2 cellular contexts compared by ENCODE assay signal in the genomic region with DNA sequence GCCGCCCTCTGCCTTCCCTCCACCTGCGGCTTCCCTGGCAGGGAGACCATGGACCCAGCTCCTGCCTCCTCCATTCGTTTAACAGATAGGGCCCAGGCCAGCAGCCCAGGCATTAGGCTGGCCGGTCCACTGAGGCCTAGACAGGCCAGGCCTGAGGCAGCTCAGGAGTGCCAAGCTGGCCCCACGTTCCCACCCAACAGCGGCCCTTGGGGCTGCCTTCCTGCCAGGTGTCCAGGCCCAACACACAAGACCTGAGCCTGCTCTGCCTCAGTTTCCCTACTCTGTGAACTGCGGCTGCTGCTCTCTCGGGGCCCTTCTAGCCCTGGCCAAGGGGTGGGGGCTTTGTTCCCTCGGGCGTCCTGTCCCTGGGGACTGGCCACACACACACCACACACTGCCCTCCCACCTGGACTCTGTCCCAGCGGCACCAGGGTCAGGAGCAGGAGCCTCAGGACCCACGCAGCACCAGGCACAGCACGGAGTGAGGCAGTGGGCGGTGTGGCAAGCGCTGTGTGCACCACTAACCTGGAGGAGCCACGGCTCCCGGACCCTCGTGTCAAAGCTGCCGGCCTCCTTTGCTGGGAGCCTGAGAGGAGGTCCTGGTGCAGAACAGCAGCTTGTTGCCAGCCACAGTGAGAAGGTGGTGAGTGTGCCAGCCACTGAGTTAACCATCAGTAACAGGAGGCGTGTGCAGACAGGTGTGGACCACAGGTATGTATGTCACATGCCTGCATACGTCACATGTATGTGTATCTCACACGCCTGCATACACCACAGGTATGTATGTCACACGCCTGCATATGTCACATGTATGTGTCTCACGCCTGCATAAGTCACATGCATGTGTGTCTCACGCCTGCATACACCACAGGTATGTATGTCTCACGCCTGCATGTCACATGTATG.
TF ChIP-seq lines count a peak whose summit lies in the region.

No MANE protein-coding gene starts in this region.

TF ChIP-seq in HepG2, 621 proteins besides CTCF, POLR2A, EP300 and RAD21 (continues in another document):
- TF ChIP-seq SIN3A (IDR thresholded peaks at IDR 0.05; ENCODE audit: borderline replicate concordance, low read depth, low read length): no peak
- TF ChIP-seq ELF1 (CRISPR knock-in tag; IDR thresholded peaks at IDR 0.05): no peak
- TF ChIP-seq, protein P1, sequence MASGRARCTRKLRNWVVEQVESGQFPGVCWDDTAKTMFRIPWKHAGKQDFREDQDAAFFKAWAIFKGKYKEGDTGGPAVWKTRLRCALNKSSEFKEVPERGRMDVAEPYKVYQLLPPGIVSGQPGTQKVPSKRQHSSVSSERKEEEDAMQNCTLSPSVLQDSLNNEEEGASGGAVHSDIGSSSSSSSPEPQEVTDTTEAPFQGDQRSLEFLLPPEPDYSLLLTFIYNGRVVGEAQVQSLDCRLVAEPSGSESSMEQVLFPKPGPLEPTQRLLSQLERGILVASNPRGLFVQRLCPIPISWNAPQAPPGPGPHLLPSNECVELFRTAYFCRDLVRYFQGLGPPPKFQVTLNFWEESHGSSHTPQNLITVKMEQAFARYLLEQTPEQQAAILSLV (CRISPR knock-in tag; IDR thresholded peaks at IDR 0.05; ENCODE audit: borderline replicate concordance): 0 out of 2 replicates have a peak, but pooled peaks have one; percentile 38
- TF ChIP-seq AGO1 (IDR thresholded peaks at IDR 0.05; ENCODE audit: low read depth, low read length, poor library complexity, severe bottlenecking): peak; percentile 7
- peak; percentile 4 for TF ChIP-seq AGO2 (optimal IDR thresholded peaks at IDR 0.05; ENCODE audit: low read depth, low read length)
- 0 out of 2 replicates have a peak, but pooled peaks have one; percentile 40 for TF ChIP-seq ZNF772 (CRISPR knock-in tag; IDR thresholded peaks at IDR 0.05)
- TF ChIP-seq ZC3H13 (CRISPR knock-in tag; IDR thresholded peaks at IDR 0.05): 0 out of 2 replicates have a peak, but pooled peaks have one; percentile 21
- TF ChIP-seq HNF4A (CRISPR knock-in tag; IDR thresholded peaks at IDR 0.05): 0 out of 2 replicates have a peak, but pooled peaks have one; percentile 24
- TF ChIP-seq, protein P2, sequence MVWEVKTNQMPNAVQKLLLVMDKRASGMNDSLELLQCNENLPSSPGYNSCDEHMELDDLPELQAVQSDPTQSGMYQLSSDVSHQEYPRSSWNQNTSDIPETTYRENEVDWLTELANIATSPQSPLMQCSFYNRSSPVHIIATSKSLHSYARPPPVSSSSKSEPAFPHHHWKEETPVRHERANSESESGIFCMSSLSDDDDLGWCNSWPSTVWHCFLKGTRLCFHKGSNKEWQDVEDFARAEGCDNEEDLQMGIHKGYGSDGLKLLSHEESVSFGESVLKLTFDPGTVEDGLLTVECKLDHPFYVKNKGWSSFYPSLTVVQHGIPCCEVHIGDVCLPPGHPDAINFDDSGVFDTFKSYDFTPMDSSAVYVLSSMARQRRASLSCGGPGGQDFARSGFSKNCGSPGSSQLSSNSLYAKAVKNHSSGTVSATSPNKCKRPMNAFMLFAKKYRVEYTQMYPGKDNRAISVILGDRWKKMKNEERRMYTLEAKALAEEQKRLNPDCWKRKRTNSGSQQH (CRISPR knock-in tag; IDR thresholded peaks at IDR 0.05; ENCODE audit: low read depth): 0 out of 2 replicates have a peak, but pooled peaks have one; percentile 26
- 0 out of 2 replicates have a peak, but pooled peaks have one; percentile 29 for TF ChIP-seq ZSCAN21 (CRISPR knock-in tag; IDR thresholded peaks at IDR 0.05; ENCODE audit: borderline replicate concordance)
- peak; percentile 46 for TF ChIP-seq POLR2AphosphoS2 (IDR thresholded peaks at IDR 0.05; ENCODE audit: low read depth, low read length)
- TF ChIP-seq MXI1 (IDR thresholded peaks at IDR 0.05; ENCODE audit: borderline replicate concordance, low read depth, low read length): 0 out of 3 replicates have a peak, but pooled peaks have one; percentile 13
- TF ChIP-seq, protein P3, sequence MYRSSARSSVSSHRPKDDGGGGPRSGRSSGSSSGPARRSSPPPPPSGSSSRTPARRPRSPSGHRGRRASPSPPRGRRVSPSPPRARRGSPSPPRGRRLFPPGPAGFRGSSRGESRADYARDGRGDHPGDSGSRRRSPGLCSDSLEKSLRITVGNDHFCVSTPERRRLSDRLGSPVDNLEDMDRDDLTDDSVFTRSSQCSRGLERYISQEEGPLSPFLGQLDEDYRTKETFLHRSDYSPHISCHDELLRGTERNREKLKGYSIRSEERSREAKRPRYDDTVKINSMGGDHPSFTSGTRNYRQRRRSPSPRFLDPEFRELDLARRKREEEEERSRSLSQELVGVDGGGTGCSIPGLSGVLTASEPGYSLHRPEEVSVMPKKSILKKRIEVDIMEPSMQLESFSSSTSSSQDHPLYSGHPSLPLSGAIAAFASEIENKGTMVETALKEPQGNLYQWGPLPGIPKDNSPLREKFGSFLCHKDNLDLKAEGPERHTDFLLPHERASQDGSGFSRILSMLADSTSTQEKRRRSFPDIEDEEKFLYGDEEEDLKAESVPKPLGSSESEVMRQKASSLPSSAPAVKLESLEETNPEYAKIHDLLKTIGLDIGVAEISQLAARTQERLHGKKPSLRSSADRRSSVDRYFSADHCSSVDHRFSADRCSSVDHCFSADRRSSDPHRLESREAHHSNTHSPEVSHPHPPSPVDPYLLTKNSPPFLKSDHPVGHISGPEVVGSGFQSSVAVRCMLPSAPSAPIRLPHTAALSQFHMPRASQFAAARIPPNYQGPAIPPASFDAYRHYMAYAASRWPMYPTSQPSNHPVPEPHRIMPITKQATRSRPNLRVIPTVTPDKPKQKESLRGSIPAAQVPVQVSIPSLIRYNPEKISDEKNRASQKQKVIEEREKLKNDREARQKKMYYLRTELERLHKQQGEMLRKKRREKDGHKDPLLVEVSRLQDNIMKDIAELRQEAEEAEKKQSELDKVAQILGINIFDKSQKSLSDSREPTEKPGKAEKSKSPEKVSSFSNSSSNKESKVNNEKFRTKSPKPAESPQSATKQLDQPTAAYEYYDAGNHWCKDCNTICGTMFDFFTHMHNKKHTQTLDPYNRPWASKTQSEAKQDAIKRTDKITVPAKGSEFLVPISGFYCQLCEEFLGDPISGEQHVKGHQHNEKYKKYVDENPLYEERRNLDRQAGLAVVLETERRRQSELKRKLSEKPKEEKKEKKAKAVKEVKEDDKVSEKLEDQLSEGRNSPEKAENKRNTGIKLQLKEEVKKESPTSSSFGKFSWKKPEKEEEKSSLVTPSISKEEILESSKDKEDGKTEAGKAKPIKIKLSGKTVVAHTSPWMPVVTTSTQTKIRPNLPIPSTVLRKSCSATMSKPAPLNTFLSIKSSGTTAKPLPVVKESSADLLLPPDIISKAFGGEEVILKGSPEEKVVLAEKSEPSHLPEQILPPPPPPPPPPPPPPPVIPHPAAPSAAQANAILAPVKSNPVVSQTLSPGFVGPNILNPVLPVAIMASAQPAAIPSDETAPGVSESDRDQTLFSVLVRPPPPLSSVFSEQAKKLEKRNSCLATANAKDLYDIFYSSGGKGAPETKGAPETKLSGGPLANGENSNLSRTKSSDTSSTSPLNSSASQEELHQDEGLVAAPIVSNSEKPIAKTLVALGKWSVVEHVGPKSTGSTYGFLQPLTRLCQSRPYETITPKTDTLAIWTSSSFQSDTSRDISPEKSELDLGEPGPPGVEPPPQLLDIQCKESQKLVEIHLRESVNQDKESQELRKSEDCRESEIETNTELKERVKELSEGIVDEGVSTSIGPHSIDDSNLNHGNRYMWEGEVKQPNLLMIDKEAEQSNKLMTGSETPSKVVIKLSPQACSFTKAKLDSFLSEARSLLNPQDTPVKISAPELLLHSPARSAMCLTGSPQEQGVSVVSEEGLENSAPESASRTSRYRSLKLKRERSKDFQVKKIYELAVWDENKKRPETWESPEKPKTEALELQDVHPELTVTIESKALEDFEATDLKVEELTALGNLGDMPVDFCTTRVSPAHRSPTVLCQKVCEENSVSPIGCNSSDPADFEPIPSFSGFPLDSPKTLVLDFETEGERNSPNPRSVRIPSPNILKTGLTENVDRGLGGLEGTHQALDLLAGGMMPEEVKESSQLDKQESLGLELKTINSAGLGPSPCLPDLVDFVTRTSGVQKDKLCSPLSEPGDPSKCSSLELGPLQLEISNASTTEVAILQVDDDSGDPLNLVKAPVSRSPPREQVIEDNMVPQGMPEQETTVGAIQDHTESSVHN (CRISPR knock-in tag; IDR thresholded peaks at IDR 0.05): no peak

TF ChIP-seq in K562, 482 proteins besides CTCF, POLR2A, EP300 and RAD21:
- TF ChIP-seq RBM22 (IDR thresholded peaks at IDR 0.05; ENCODE audit: low read depth, low read length, poor library complexity, severe bottlenecking) (peak; percentile 72), ZNF384 (IDR thresholded peaks at IDR 0.05; ENCODE audit: low read depth, low read length) (no peak), POLR2G (IDR thresholded peaks at IDR 0.05; ENCODE audit: low read depth, low read length) (peak; percentile 80)
